ENCODE assay signal across 17 cellular contexts in the genomic region with DNA sequence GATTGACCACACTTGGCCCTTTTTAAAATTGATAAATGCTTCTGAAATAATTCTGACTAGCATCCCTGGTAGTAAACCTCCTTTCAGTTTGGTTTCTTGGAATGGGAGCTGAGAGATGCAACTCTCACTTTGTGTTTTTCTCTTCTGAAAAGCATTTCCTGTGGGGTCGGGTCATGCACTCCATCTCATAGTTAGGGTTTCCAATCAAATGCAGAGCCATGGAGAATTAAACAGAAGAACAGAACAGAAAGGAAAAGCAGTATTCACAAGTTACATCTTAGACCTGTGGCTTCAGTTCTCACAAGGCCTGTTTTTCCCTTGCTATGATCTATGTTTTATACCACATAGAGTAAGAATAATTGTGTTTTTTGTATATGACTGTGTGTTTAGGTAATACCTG. TPM values are rescaled to one million over a fixed set of nuclear protein-coding genes. Genes with fewer than 3 reads are reported as not detected.
DNase-seq lines count a peak whose midpoint lies in the region; ATAC-seq lines count a peak whose summit lies in the region.
"Had no signal": no experiment of that assay in that cellular context is flagged by ENCODE, and none has a peak within 500 bp of the region (broad histone marks: within the 10 kb centered on the region; RNA-seq: fewer than 3 reads in every experiment).

No MANE protein-coding gene starts in this region.

- H3K4me3 Mint-ChIP-seq in activated CD4-positive, alpha-beta T cell treated with anti-CD3 and anti-CD28 coated beads, Interleukin-2, amount 10 ng/mL, durations not matched to agents 7 days and 5 days = no peak overlapping the region
- H3K4me3 Mint-ChIP-seq in activated naive CD4-positive, alpha-beta T cell treated with anti-CD3 and anti-CD28 coated beads, Interleukin-2, amount 50 U/mL, for 24 hours = no peak overlapping the region
- H3K4me3 Mint-ChIP-seq in activated CD8-positive, alpha-beta T cell treated with anti-CD3 and anti-CD28 coated beads, Interleukin-2, amount 10 ng/mL, durations not matched to agents 7 days and 5 days = no peak overlapping the region
- no peak overlapping the region for H3K4me3 Mint-ChIP-seq in activated naive CD8-positive, alpha-beta T cell treated with anti-CD3 and anti-CD28 coated beads, Interleukin-2, amount 50 U/mL, for 24 hours

- peaks cover 13% of the 10 kb centered on the region for H3K4me1 Mint-ChIP-seq in activated CD4-positive, alpha-beta T cell treated with anti-CD3 and anti-CD28 coated beads, Interleukin-2, amount 10 ng/mL, durations not matched to agents 7 days and 5 days
- no peaks in the 10 kb centered on the region for H3K4me1 Mint-ChIP-seq in activated naive CD4-positive, alpha-beta T cell treated with anti-CD3 and anti-CD28 coated beads, Interleukin-2, amount 50 U/mL, for 24 hours
- peaks cover 11% of the 10 kb centered on the region for H3K4me1 Mint-ChIP-seq in activated CD8-positive, alpha-beta T cell treated with anti-CD3 and anti-CD28 coated beads, Interleukin-2, amount 10 ng/mL, durations not matched to agents 7 days and 5 days (ENCODE audit: low read depth)
- H3K4me1 Mint-ChIP-seq in activated naive CD8-positive, alpha-beta T cell treated with anti-CD3 and anti-CD28 coated beads, Interleukin-2, amount 50 U/mL, for 24 hours = no peaks in the 10 kb centered on the region

- no peaks in the 10 kb centered on the region for H3K27me3 Mint-ChIP-seq in activated CD4-positive, alpha-beta T cell treated with anti-CD3 and anti-CD28 coated beads, Interleukin-2, amount 10 ng/mL, durations not matched to agents 7 days and 5 days
- H3K27me3 Mint-ChIP-seq in activated naive CD4-positive, alpha-beta T cell treated with anti-CD3 and anti-CD28 coated beads, Interleukin-2, amount 50 U/mL, for 24 hours = no peaks in the 10 kb centered on the region
- no peaks in the 10 kb centered on the region for H3K27me3 Mint-ChIP-seq in activated CD8-positive, alpha-beta T cell treated with anti-CD3 and anti-CD28 coated beads, Interleukin-2, amount 10 ng/mL, durations not matched to agents 7 days and 5 days (ENCODE audit: low read depth)
- H3K27me3 Mint-ChIP-seq in activated naive CD8-positive, alpha-beta T cell treated with anti-CD3 and anti-CD28 coated beads, Interleukin-2, amount 50 U/mL, for 24 hours = no peaks in the 10 kb centered on the region

- H3K27ac Mint-ChIP-seq in activated CD4-positive, alpha-beta T cell treated with anti-CD3 and anti-CD28 coated beads, Interleukin-2, amount 10 ng/mL, durations not matched to agents 7 days and 5 days = peak overlapping the region; percentile 85
- H3K27ac Mint-ChIP-seq in activated naive CD4-positive, alpha-beta T cell treated with anti-CD3 and anti-CD28 coated beads, Interleukin-2, amount 50 U/mL, for 24 hours = peak overlapping the region; percentile 55
- H3K27ac Mint-ChIP-seq in activated CD8-positive, alpha-beta T cell treated with anti-CD3 and anti-CD28 coated beads, Interleukin-2, amount 10 ng/mL, durations not matched to agents 7 days and 5 days = peak overlapping the region; percentile 9
- peak overlapping the region; percentile 10 for H3K27ac Mint-ChIP-seq in activated naive CD8-positive, alpha-beta T cell treated with anti-CD3 and anti-CD28 coated beads, Interleukin-2, amount 50 U/mL, for 24 hours

- intact Hi-C loops in left ventricle myocardium superior (cut with micrococcal nuclease) = no loop called here

- H3K9me3 Mint-ChIP-seq in activated CD4-positive, alpha-beta T cell treated with anti-CD3 and anti-CD28 coated beads, Interleukin-2, amount 10 ng/mL, durations not matched to agents 7 days and 5 days = no peaks in the 10 kb centered on the region
- no peaks in the 10 kb centered on the region for H3K9me3 Mint-ChIP-seq in activated naive CD4-positive, alpha-beta T cell treated with anti-CD3 and anti-CD28 coated beads, Interleukin-2, amount 50 U/mL, for 24 hours
- H3K9me3 Mint-ChIP-seq in activated CD8-positive, alpha-beta T cell treated with anti-CD3 and anti-CD28 coated beads, Interleukin-2, amount 10 ng/mL, durations not matched to agents 7 days and 5 days (ENCODE audit: insufficient read depth) = no peaks in the 10 kb centered on the region
- H3K9me3 Mint-ChIP-seq in activated naive CD8-positive, alpha-beta T cell treated with anti-CD3 and anti-CD28 coated beads, Interleukin-2, amount 50 U/mL, for 24 hours = no peaks in the 10 kb centered on the region

- peaks cover 37% of the 10 kb centered on the region for H3K36me3 Mint-ChIP-seq in activated CD4-positive, alpha-beta T cell treated with anti-CD3 and anti-CD28 coated beads, Interleukin-2, amount 10 ng/mL, durations not matched to agents 7 days and 5 days (ENCODE audit: low read depth)
- H3K36me3 Mint-ChIP-seq in activated naive CD4-positive, alpha-beta T cell treated with anti-CD3 and anti-CD28 coated beads, Interleukin-2, amount 50 U/mL, for 24 hours = peaks cover 13% of the 10 kb centered on the region
- peaks cover 37% of the 10 kb centered on the region for H3K36me3 Mint-ChIP-seq in activated CD8-positive, alpha-beta T cell treated with anti-CD3 and anti-CD28 coated beads, Interleukin-2, amount 10 ng/mL, durations not matched to agents 7 days and 5 days (ENCODE audit: low read depth)
- H3K36me3 Mint-ChIP-seq in activated naive CD8-positive, alpha-beta T cell treated with anti-CD3 and anti-CD28 coated beads, Interleukin-2, amount 50 U/mL, for 24 hours (ENCODE audit: low read depth) = peaks cover 32% of the 10 kb centered on the region

- CTCF ChIA-PET in activated CD4-positive, alpha-beta T cell treated with anti-CD3 and anti-CD28 coated beads, Interleukin-2, amount 10 ng/mL, durations not matched to agents 7 days and 5 days (lab: Charles Lee) = interaction anchor here (1.1 kb wide), 1 partner anchor 29 kb away, joined by 3 read pairs; no protein-coding TSS in a partner anchor
- CTCF ChIA-PET in activated CD8-positive, alpha-beta T cell treated with anti-CD3 and anti-CD28 coated beads, Interleukin-2, amount 10 ng/mL, durations not matched to agents 7 days and 5 days (lab: Charles Lee) = interaction anchor here (0.9 kb wide), 1 partner anchor 143 kb away, joined by 3 read pairs; no protein-coding TSS in a partner anchor

- peak; percentile 33 for ATAC-seq in activated CD8-positive, alpha-beta T cell treated with anti-CD3 and anti-CD28 coated beads, Interleukin-2, amount 10 ng/mL, durations not matched to agents 7 days and 5 days
- no peak for ATAC-seq in activated naive CD8-positive, alpha-beta T cell treated with anti-CD3 and anti-CD28 coated beads, Interleukin-2, amount 50 U/mL, for 24 hours
- ATAC-seq in GM21360 (IDR thresholded peaks at IDR 0.05; ENCODE audit: unreplicated experiment) (no peak), left ventricle myocardium superior (no peak)
- ATAC-seq: K562, PC-3 had no signal

- peak; percentile 11 for DNase-seq in activated CD4-positive, alpha-beta T cell treated with anti-CD3 and anti-CD28 coated beads, Interleukin-2, amount 10 ng/mL, durations not matched to agents 7 days and 5 days
- no peak for DNase-seq in activated CD4-positive, alpha-beta T cell treated with anti-CD3 and anti-CD28 coated beads for 1 hour
- DNase-seq in activated naive CD4-positive, alpha-beta T cell treated with anti-CD3 and anti-CD28 coated beads, Interleukin-2, amount 50 U/mL, for 16 hours = no peak
- no peak for DNase-seq in activated CD8-positive, alpha-beta T cell treated with anti-CD3 and anti-CD28 coated beads, Interleukin-2, amount 10 ng/mL, durations not matched to agents 7 days and 5 days
- no peak for DNase-seq in activated naive CD8-positive, alpha-beta T cell treated with anti-CD3 and anti-CD28 coated beads, Interleukin-2, amount 50 U/mL, for 24 hours
- no peak for DNase-seq in left ventricle myocardium superior
- DNase-seq: Calu3, DMS79 treated with DMSO at 0.1 percent for 48 hours, MG63, NCI-H2029, NCI-H446, NCI-H524 treated with DMSO at 0.1 percent for 48 hours, NCI-H774, PC-3 had no signal

- POLR2A ChIA-PET in activated CD4-positive, alpha-beta T cell treated with anti-CD3 and anti-CD28 coated beads, Interleukin-2, amount 10 ng/mL, durations not matched to agents 7 days and 5 days (lab: Charles Lee) = interaction anchor here (0.6 kb wide), 1 partner anchor 66 kb away, joined by 5 read pairs; no protein-coding TSS in a partner anchor
- POLR2A ChIA-PET in activated CD8-positive, alpha-beta T cell treated with anti-CD3 and anti-CD28 coated beads, Interleukin-2, amount 10 ng/mL, durations not matched to agents 7 days and 5 days (lab: Charles Lee) = no interaction called here

RNA-seq across cellular contexts. Expression of a gene that starts 39.7 kb away (rescaled TPM):
- total RNA-seq in activated CD4-positive, alpha-beta T cell treated with anti-CD3 and anti-CD28 coated beads, Interleukin-2, amount 10 ng/mL, durations not matched to agents 7 days and 5 days = 10 to 100 TPM; 29.7 to 31.2 TPM
- 10 to 100 TPM; 27.5 to 28.9 TPM for total RNA-seq in activated CD8-positive, alpha-beta T cell treated with anti-CD3 and anti-CD28 coated beads, Interleukin-2, amount 10 ng/mL, durations not matched to agents 7 days and 5 days
- total RNA-seq in left ventricle myocardium superior = 25.1 TPM

Comparison
In these comparisons a context has a peak if more than half of its experiments do, and no peak if none do; other contexts are left out.
1. H3K27ac Mint-ChIP-seq: peak in every context shown above with its lines; median percentile 85 in activated CD4-positive, alpha-beta T cell treated with anti-CD3 and anti-CD28 coated beads, Interleukin-2, amount 10 ng/mL, durations not matched to agents 7 days and 5 days; 55 in activated naive CD4-positive, alpha-beta T cell treated with anti-CD3 and anti-CD28 coated beads, Interleukin-2, amount 50 U/mL, for 24 hours; 10 in activated naive CD8-positive, alpha-beta T cell treated with anti-CD3 and anti-CD28 coated beads, Interleukin-2, amount 50 U/mL, for 24 hours; 9 in activated CD8-positive, alpha-beta T cell treated with anti-CD3 and anti-CD28 coated beads, Interleukin-2, amount 10 ng/mL, durations not matched to agents 7 days and 5 days.